In genomic region chr7:17523813-17524741, GRCh38 we compare ENCODE assay signal across 9 cellular contexts.
DNase-seq lines count a peak whose midpoint lies in the region; FAIRE-seq and TF ChIP-seq lines count a peak whose summit lies in the region.
"Had no signal": no experiment of that assay in that cellular context is flagged by ENCODE, and none has a peak within 500 bp of the region (broad histone marks: within the 10 kb centered on the region; RNA-seq: fewer than 3 reads in every experiment).

No MANE protein-coding gene starts in this region.

- no peak for TF ChIP-seq CTCF in LNCaP clone FGC (IDR thresholded peaks at IDR 0.05; ENCODE audit: control insufficient read depth, extremely low read depth, insufficient read depth)
- no peak for TF ChIP-seq CTCF in astrocyte (IDR thresholded peaks at IDR 0.05; ENCODE audit: insufficient read depth, low read depth, low read length)
- no peak for TF ChIP-seq CTCF in liver (IDR thresholded peaks at IDR 0.05; ENCODE audit: low read depth, low read length, missing input control)
- no peak for TF ChIP-seq CTCF in nephron progenitor cell (IDR thresholded peaks at IDR 0.05)
- no peak for TF ChIP-seq CTCF in kidney (IDR thresholded peaks at IDR 0.05; ENCODE audit: borderline replicate concordance, extremely low read depth, insufficient read depth)

- no peaks in the 10 kb centered on the region for H4K20me1 ChIP-seq in BLaER1 treated with 17β-estradiol and CSF1 and Interleukin-3, amounts not matched to agents 10 nM and 100 nM
- H4K20me1 ChIP-seq in astrocyte (ENCODE audit: insufficient read depth, low read length), result no peaks in the 10 kb centered on the region

- H3K36me3 Mint-ChIP-seq in astrocyte (ENCODE audit: low read depth, unreplicated experiment), result no peaks in the 10 kb centered on the region
- H3K36me3 Mint-ChIP-seq in nephron progenitor cell (ENCODE audit: low read depth), result no peaks in the 10 kb centered on the region

- TF ChIP-seq RAD21 in liver (IDR thresholded peaks at IDR 0.05), result peak; percentile 48 to 76

- peak overlapping the region; percentile 73 for H3K27ac Mint-ChIP-seq in astrocyte (ENCODE audit: unreplicated experiment)
- H3K27ac Mint-ChIP-seq in nephron progenitor cell, result no peak overlapping the region

- peaks cover 0 to 12% (median 7%) of the 10 kb centered on the region in 11 experiments; a peak in 8 of 22 replicates for H3K9me3 ChIP-seq in BLaER1 treated with 17β-estradiol and CSF1 and Interleukin-3, amounts not matched to agents 10 nM and 100 nM (replicated peaks in 1 of 11)
- H3K9me3 ChIP-seq in astrocyte (ENCODE audit: insufficient read depth, low read depth, low read length) (no peaks in the 10 kb centered on the region), liver (ENCODE audit: control insufficient read depth in 4 of 4, low read length in 3 of 4) (no peaks in the 10 kb centered on the region), kidney (ENCODE audit: control insufficient read depth in 1 of 2, low read length in 2 of 2) (no peaks in the 10 kb centered on the region)

- no peak overlapping the region for H3K4me3 Mint-ChIP-seq in astrocyte (ENCODE audit: unreplicated experiment)
- no peak overlapping the region for H3K4me3 Mint-ChIP-seq in nephron progenitor cell

- peaks cover 2% of the 10 kb centered on the region for H3K9me3 Mint-ChIP-seq in astrocyte (ENCODE audit: unreplicated experiment)
- H3K9me3 Mint-ChIP-seq in nephron progenitor cell, result no peaks in the 10 kb centered on the region

- no peaks in the 10 kb centered on the region for H3K27me3 ChIP-seq in BLaER1 treated with 17β-estradiol and CSF1 and Interleukin-3, amounts not matched to agents 10 nM and 100 nM
- H3K27me3 ChIP-seq in astrocyte (ENCODE audit: insufficient read depth, low read length) (no peaks in the 10 kb centered on the region), liver (ENCODE audit: control insufficient read depth in 4 of 4, insufficient read depth in 4 of 4, low read length in 3 of 4) (no peaks in the 10 kb centered on the region)

- FAIRE-seq in astrocyte (lab: Jason Lieb, UNC) (peak; percentile 39), kidney (lab: Jason Lieb, UNC) (no peak)

- H3K27me3 Mint-ChIP-seq in astrocyte (ENCODE audit: low read depth, unreplicated experiment) (no peaks in the 10 kb centered on the region), nephron progenitor cell (ENCODE audit: low read depth, poor library complexity) (no peaks in the 10 kb centered on the region)

- intact Hi-C loops in kidney (cut with DNase I), result no loop called here

- H3K79me2 ChIP-seq in astrocyte (ENCODE audit: insufficient read depth, low read length), result no peaks in the 10 kb centered on the region

- no peak overlapping the region for H3K9ac ChIP-seq in BLaER1 treated with 17β-estradiol and CSF1 and Interleukin-3, amounts not matched to agents 10 nM and 100 nM
- H3K9ac ChIP-seq in astrocyte (ENCODE audit: low read length) (peak overlapping the region; percentile 49), liver (ENCODE audit: low read depth in 1 of 2, low read length in 2 of 2) (peak overlapping the region in 1 of 2 donors; percentile 85), kidney (ENCODE audit: low read length in 2 of 2) (no peak overlapping the region)

- DNase-seq in LNCaP clone FGC (ENCODE audit: low read depth) (peak; percentile 75), astrocyte (ENCODE audit: low read depth) (peak; percentile 88), nephron progenitor cell (no peak), OCI-M1 (lab: John Stamatoyannopoulos, UW) (no peak), kidney (no peak)
- DNase-seq in stimulated activated CD4-positive, alpha-beta T cell treated with anti-CD3 and anti-CD28 coated beads, Interleukin-15, amount 100 ng/mL, for 24 hours, result no peak
- DNase-seq: cortex of kidney had no signal

- WGBS in liver, result 23% methylated on average over 7 of the region's 7 CpGs

- H3K36me3 ChIP-seq in BLaER1 treated with 17β-estradiol and CSF1 and Interleukin-3, amounts not matched to agents 10 nM and 100 nM, result no peaks in the 10 kb centered on the region
- H3K36me3 ChIP-seq in astrocyte (ENCODE audit: insufficient read depth, low read length), result no peaks in the 10 kb centered on the region
- H3K36me3 ChIP-seq in liver (ENCODE audit: control insufficient read depth in 4 of 4, insufficient read depth in 3 of 4, low read depth in 1 of 4, low read length in 3 of 4), result no peaks in the 10 kb centered on the region
- no peaks in the 10 kb centered on the region for H3K36me3 ChIP-seq in kidney (ENCODE audit: control insufficient read depth in 1 of 2, insufficient read depth in 2 of 2, low read length in 2 of 2)

- H3K4me1 Mint-ChIP-seq in astrocyte (ENCODE audit: low read depth, unreplicated experiment), result peaks cover 36% of the 10 kb centered on the region
- H3K4me1 Mint-ChIP-seq in nephron progenitor cell, result no peaks in the 10 kb centered on the region

- H3K4me2 ChIP-seq in BLaER1 treated with 17β-estradiol and CSF1 and Interleukin-3, amounts not matched to agents 10 nM and 100 nM, result peak overlapping the region in 9 of 11 experiments; percentile 2 to 64 (median 17); a peak in 11 of 22 replicates
- H3K4me2 ChIP-seq in astrocyte (ENCODE audit: low read length), result peak overlapping the region; percentile 70

- H3K4me3 ChIP-seq in BLaER1 treated with 17β-estradiol and CSF1 and Interleukin-3, amounts not matched to agents 10 nM and 100 nM, result no peak overlapping the region
- H3K4me3 ChIP-seq in LNCaP clone FGC (ENCODE audit: low read depth, low read length), result no peak overlapping the region
- no peak overlapping the region for H3K4me3 ChIP-seq in astrocyte (ENCODE audit: insufficient read depth, low read depth, low read length)
- peak overlapping the region in 1 of 3 donors; percentile 14 for H3K4me3 ChIP-seq in liver (ENCODE audit: low read depth in 1 of 3, low read length in 3 of 3)
- H3K4me3 ChIP-seq in kidney (ENCODE audit: low read length in 2 of 2), result no peak overlapping the region

- peaks cover 6 to 55% (median 24%) of the 10 kb centered on the region in 10 experiments; a peak in 17 of 20 replicates for H3K4me1 ChIP-seq in BLaER1 treated with 17β-estradiol and CSF1 and Interleukin-3, amounts not matched to agents 10 nM and 100 nM
- peaks cover 32% of the 10 kb centered on the region for H3K4me1 ChIP-seq in astrocyte (ENCODE audit: insufficient read depth, low read length)
- H3K4me1 ChIP-seq in liver (ENCODE audit: control insufficient read depth in 4 of 4, insufficient read depth in 4 of 4, low read length in 3 of 4), result peaks cover 0 to 15% (median 13%) of the 10 kb centered on the region in 4 donors
- no peaks in the 10 kb centered on the region for H3K4me1 ChIP-seq in kidney (ENCODE audit: control insufficient read depth in 1 of 2, insufficient read depth in 1 of 2, low read depth in 1 of 2, low read length in 2 of 2)

- H3K27ac ChIP-seq in BLaER1 treated with 17β-estradiol and CSF1 and Interleukin-3, amounts not matched to agents 10 nM and 100 nM, result no peak overlapping the region
- H3K27ac ChIP-seq in astrocyte (ENCODE audit: low read depth, low read length), result peak overlapping the region; percentile 84
- H3K27ac ChIP-seq in liver (ENCODE audit: low read depth in 1 of 2, low read length in 2 of 2), result peak overlapping the region; percentile 89 to 94
- H3K27ac ChIP-seq in kidney (ENCODE audit: low read depth in 2 of 2, low read length in 2 of 2), result no peak overlapping the region

- H2AFZ ChIP-seq in astrocyte (ENCODE audit: low read depth, low read length), result no peak overlapping the region

TF ChIP-seq in liver, 16 proteins besides CTCF, POLR2A, EP300 and RAD21 (continues in another document):
- TF ChIP-seq, protein P1, sequence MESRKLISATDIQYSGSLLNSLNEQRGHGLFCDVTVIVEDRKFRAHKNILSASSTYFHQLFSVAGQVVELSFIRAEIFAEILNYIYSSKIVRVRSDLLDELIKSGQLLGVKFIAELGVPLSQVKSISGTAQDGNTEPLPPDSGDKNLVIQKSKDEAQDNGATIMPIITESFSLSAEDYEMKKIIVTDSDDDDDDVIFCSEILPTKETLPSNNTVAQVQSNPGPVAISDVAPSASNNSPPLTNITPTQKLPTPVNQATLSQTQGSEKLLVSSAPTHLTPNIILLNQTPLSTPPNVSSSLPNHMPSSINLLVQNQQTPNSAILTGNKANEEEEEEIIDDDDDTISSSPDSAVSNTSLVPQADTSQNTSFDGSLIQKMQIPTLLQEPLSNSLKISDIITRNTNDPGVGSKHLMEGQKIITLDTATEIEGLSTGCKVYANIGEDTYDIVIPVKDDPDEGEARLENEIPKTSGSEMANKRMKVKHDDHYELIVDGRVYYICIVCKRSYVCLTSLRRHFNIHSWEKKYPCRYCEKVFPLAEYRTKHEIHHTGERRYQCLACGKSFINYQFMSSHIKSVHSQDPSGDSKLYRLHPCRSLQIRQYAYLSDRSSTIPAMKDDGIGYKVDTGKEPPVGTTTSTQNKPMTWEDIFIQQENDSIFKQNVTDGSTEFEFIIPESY (IDR thresholded peaks at IDR 0.05), result peak; percentile 60
- TF ChIP-seq GABPA (IDR thresholded peaks at IDR 0.05 in 1 of 2, conservative IDR thresholded peaks at IDR 0.05 in 1 of 2) (no peak), NR2F2 (IDR thresholded peaks at IDR 0.05) (peak; percentile 49), RXRA (IDR thresholded peaks at IDR 0.05) (peak; percentile 94 to 96), YY1 (IDR thresholded peaks at IDR 0.05) (peak; percentile 76), MAX (IDR thresholded peaks at IDR 0.05) (peak; percentile 41), FOXA2 (IDR thresholded peaks at IDR 0.05) (peak; percentile 97), JUND (IDR thresholded peaks at IDR 0.05) (peak; percentile 88 to 92), TAF1 (conservative IDR thresholded peaks at IDR 0.05) (no peak), ATF3 (IDR thresholded peaks at IDR 0.05) (peak; percentile 77)

Comparison
In these comparisons a context has a peak if more than half of its experiments do, and no peak if none do; other contexts are left out.
1. H3K27ac ChIP-seq: peak in astrocyte (single experiment) and liver (2 of 2); none in BLaER1 treated with 17β-estradiol and CSF1 and Interleukin-3, amounts not matched to agents 10 nM and 100 nM (0 of 11) and kidney (0 of 2).
2. DNase-seq: peak in LNCaP clone FGC (single experiment) and astrocyte (single experiment); none in nephron progenitor cell (single experiment), OCI-M1 (single experiment), stimulated activated CD4-positive, alpha-beta T cell treated with anti-CD3 and anti-CD28 coated beads, Interleukin-15, amount 100 ng/mL, for 24 hours (single experiment) and kidney (single experiment).